Comparison of ENCODE assay signal across 27 cellular contexts in the genomic region with DNA sequence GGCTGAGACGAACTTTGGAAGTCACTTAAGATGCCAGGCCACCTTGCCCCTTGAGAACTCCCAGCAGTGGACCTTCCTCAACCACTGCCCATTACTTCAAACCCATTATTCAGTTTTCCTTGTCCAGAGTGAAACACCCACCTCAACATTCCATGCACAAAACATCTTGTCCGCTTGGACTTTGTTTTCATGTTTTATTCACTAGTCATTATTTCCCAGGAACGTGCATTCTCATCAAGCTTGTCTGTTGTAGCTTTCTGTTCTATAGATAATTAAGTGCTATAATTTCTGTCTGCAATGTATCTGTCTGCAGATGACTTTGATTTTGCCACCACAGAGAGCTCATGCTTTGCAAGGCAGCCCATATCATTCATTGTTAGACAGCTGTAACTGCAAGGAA.
DNase-seq lines count a peak whose midpoint lies in the region; TF ChIP-seq lines count a peak whose summit lies in the region.
"Had no signal": no experiment of that assay in that cellular context is flagged by ENCODE, and none has a peak within 500 bp of the region (broad histone marks: within the 10 kb centered on the region; RNA-seq: fewer than 3 reads in every experiment).

No MANE protein-coding gene starts in this region.

- H3K4me3 Mint-ChIP-seq in MCF 10A (ENCODE audit: unreplicated experiment) (no peak overlapping the region), type B pancreatic cell (peak overlapping the region; percentile 20), immature natural killer cell (no peak overlapping the region)
- H3K4me3 Mint-ChIP-seq: activated CD8-positive, alpha-beta memory T cell treated with anti-CD3 and anti-CD28 coated beads, Interleukin-2, amount 10 ng/mL, durations not matched to agents 7 days and 5 days; CD4-positive, alpha-beta memory T cell; H9; IgD-negative memory B cell; naive thymus-derived CD4-positive, alpha-beta T cell; WTC11 had no signal

- H3K79me2 ChIP-seq in osteoblast (ENCODE audit: insufficient read depth, low read length) = no peaks in the 10 kb centered on the region

- H3K9me3 Mint-ChIP-seq in MCF 10A (ENCODE audit: unreplicated experiment) (no peaks in the 10 kb centered on the region), type B pancreatic cell (no peaks in the 10 kb centered on the region), immature natural killer cell (no peaks in the 10 kb centered on the region)
- H3K9me3 Mint-ChIP-seq: CD4-positive, alpha-beta memory T cell; IgD-negative memory B cell had no signal

- POLR2A ChIA-PET in MCF 10A (lab: Yijun Ruan, JAX) = interaction anchor here (1.4 kb wide), 1 partner anchor 9 kb away, joined by 4 read pairs; no protein-coding TSS in a partner anchor

- H3K4me1 Mint-ChIP-seq in MCF 10A (ENCODE audit: insufficient read depth, unreplicated experiment) (peaks cover 15% of the 10 kb centered on the region), type B pancreatic cell (ENCODE audit: unreplicated experiment) (peaks cover 31% of the 10 kb centered on the region), immature natural killer cell (no peaks in the 10 kb centered on the region)
- H3K4me1 Mint-ChIP-seq: activated CD8-positive, alpha-beta memory T cell treated with anti-CD3 and anti-CD28 coated beads, Interleukin-2, amount 10 ng/mL, durations not matched to agents 7 days and 5 days; CD4-positive, alpha-beta memory T cell; IgD-negative memory B cell had no signal

- H3K4me3 ChIP-seq in breast epithelium = no peak overlapping the region
- no peak overlapping the region for H3K4me3 ChIP-seq in esophagus squamous epithelium
- H3K4me3 ChIP-seq in osteoblast (ENCODE audit: insufficient read depth, low read length) = peak overlapping the region; percentile 45
- H3K4me3 ChIP-seq: gastrocnemius medialis, left lung had no signal

- H2AFZ ChIP-seq in osteoblast (ENCODE audit: low read length) = peak overlapping the region; percentile 9

- H3K27ac Mint-ChIP-seq in MCF 10A (ENCODE audit: low read depth, unreplicated experiment) = peak overlapping the region; percentile 52
- peak overlapping the region; percentile 83 for H3K27ac Mint-ChIP-seq in type B pancreatic cell
- no peak overlapping the region for H3K27ac Mint-ChIP-seq in immature natural killer cell
- H3K27ac Mint-ChIP-seq: activated CD8-positive, alpha-beta memory T cell treated with anti-CD3 and anti-CD28 coated beads, Interleukin-2, amount 10 ng/mL, durations not matched to agents 7 days and 5 days; CD4-positive, alpha-beta memory T cell; H9; IgD-negative memory B cell; naive thymus-derived CD4-positive, alpha-beta T cell; WTC11 had no signal

- H3K36me3 Mint-ChIP-seq in MCF 10A (ENCODE audit: insufficient read depth, unreplicated experiment) = no peaks in the 10 kb centered on the region
- no peaks in the 10 kb centered on the region for H3K36me3 Mint-ChIP-seq in type B pancreatic cell
- H3K36me3 Mint-ChIP-seq in immature natural killer cell = peaks cover 0 to 3% (median 0%) of the 10 kb centered on the region in 3 donors
- H3K36me3 Mint-ChIP-seq: activated CD8-positive, alpha-beta memory T cell treated with anti-CD3 and anti-CD28 coated beads, Interleukin-2, amount 10 ng/mL, durations not matched to agents 7 days and 5 days; brain; CD4-positive, alpha-beta memory T cell; IgD-negative memory B cell; naive thymus-derived CD4-positive, alpha-beta T cell; WTC11 had no signal

- intact Hi-C loops in MCF 10A (cut with micrococcal nuclease) (no loop called here), breast epithelium (cut with DNase I; ENCODE audit: low total_unique reads) (no loop called here), esophagus squamous epithelium (cut with DNase I) (no loop called here)

- 35 to 40% methylated on average over 3 of the region's 3 CpGs for whole genome bisulfite sequencing in esophagus squamous epithelium, 2 donors

- H4K20me1 ChIP-seq in osteoblast (ENCODE audit: insufficient read depth, low read length) = no peaks in the 10 kb centered on the region

- H3K27me3 Mint-ChIP-seq in MCF 10A (ENCODE audit: insufficient read depth, unreplicated experiment) (no peaks in the 10 kb centered on the region), type B pancreatic cell (peaks cover 7% of the 10 kb centered on the region), immature natural killer cell (ENCODE audit: low read depth in 3 of 3) (peaks cover 0 to 6% (median 0%) of the 10 kb centered on the region in 3 donors)
- H3K27me3 Mint-ChIP-seq: activated CD8-positive, alpha-beta memory T cell treated with anti-CD3 and anti-CD28 coated beads, Interleukin-2, amount 10 ng/mL, durations not matched to agents 7 days and 5 days had no signal

- CTCF ChIA-PET in MCF 10A (lab: Yijun Ruan, JAX) = interaction anchor here (0.5 kb wide), 1 partner anchor 121 kb away, joined by 3 read pairs; no protein-coding TSS in a partner anchor

- H3K9me3 ChIP-seq in breast epithelium = no peaks in the 10 kb centered on the region
- H3K9me3 ChIP-seq in esophagus squamous epithelium = no peaks in the 10 kb centered on the region
- no peaks in the 10 kb centered on the region for H3K9me3 ChIP-seq in osteoblast (ENCODE audit: low read depth, low read length)
- H3K9me3 ChIP-seq: gastrocnemius medialis, left lung had no signal

- no peaks in the 10 kb centered on the region for H3K4me1 ChIP-seq in breast epithelium
- peaks cover 0 to 27% (median 12%) of the 10 kb centered on the region in 3 donors for H3K4me1 ChIP-seq in esophagus squamous epithelium
- H3K4me1 ChIP-seq in osteoblast (ENCODE audit: insufficient read depth, low read length) = peaks cover 34% of the 10 kb centered on the region
- H3K4me1 ChIP-seq: gastrocnemius medialis, left lung had no signal

- no TSS peak for BruUV-seq in MCF 10A (replicated peaks; lab: Mats Ljungman, UMichigan)

- no peaks in the 10 kb centered on the region for H3K36me3 ChIP-seq in breast epithelium
- H3K36me3 ChIP-seq in esophagus squamous epithelium = no peaks in the 10 kb centered on the region
- no peaks in the 10 kb centered on the region for H3K36me3 ChIP-seq in osteoblast (ENCODE audit: insufficient read depth, low read length)
- H3K36me3 ChIP-seq: gastrocnemius medialis, left lung had no signal

- H3K4me2 ChIP-seq in osteoblast (ENCODE audit: insufficient read depth, low read length) = peak overlapping the region; percentile 76

- TF ChIP-seq POLR2A in breast epithelium (IDR thresholded peaks at IDR 0.05) (no peak), esophagus squamous epithelium (IDR thresholded peaks at IDR 0.05) (no peak)

- peak overlapping the region in 1 of 2 donors; percentile 71 for H3K27ac ChIP-seq in breast epithelium
- peak overlapping the region; percentile 44 to 77 (median 71) for H3K27ac ChIP-seq in esophagus squamous epithelium
- peak overlapping the region; percentile 73 for H3K27ac ChIP-seq in osteoblast (ENCODE audit: low read depth, low read length)
- H3K27ac ChIP-seq: 22Rv1, left lung had no signal

- H3K27me3 ChIP-seq in breast epithelium (no peaks in the 10 kb centered on the region), esophagus squamous epithelium (no peaks in the 10 kb centered on the region), osteoblast (ENCODE audit: insufficient read depth, low read length) (no peaks in the 10 kb centered on the region)

- no peak for TF ChIP-seq CTCF in MCF 10A (IDR thresholded peaks at IDR 0.05; ENCODE audit: unreplicated experiment)
- no peak for TF ChIP-seq CTCF in breast epithelium (IDR thresholded peaks at IDR 0.05)
- no peak for TF ChIP-seq CTCF in esophagus squamous epithelium (IDR thresholded peaks at IDR 0.05)
- no peak for TF ChIP-seq CTCF in osteoblast (IDR thresholded peaks at IDR 0.05; ENCODE audit: extremely low read depth, low read depth, low read length)
- TF ChIP-seq CTCF in type B pancreatic cell (conservative IDR thresholded peaks at IDR 0.05) = no peak

- DNase-seq in MCF 10A (ENCODE audit: unreplicated experiment) = no peak
- DNase-seq in breast epithelium (ENCODE audit: low spot score in 2 of 2) = no peak
- DNase-seq in esophagus squamous epithelium (lab: John Stamatoyannopoulos, UW) = no peak
- DNase-seq in osteoblast (ENCODE audit: insufficient read length, low spot score, missing footprints) = peak; percentile 86
- DNase-seq in type B pancreatic cell (ENCODE audit: extremely low spot score, unreplicated experiment) = no peak
- DNase-seq in stimulated activated CD8-positive, alpha-beta memory T cell treated with anti-CD3 and anti-CD28 coated beads, Interleukin-4, amount 100 ng/mL, for 48 hours = no peak
- DNase-seq in glomerular visceral epithelial cell (ENCODE audit: extremely low spot score) = no peak
- DNase-seq in immature natural killer cell = no peak
- DNase-seq: activated CD8-positive, alpha-beta memory T cell treated with anti-CD3 and anti-CD28 coated beads, Interleukin-2, amount 10 ng/mL, durations not matched to agents 7 days and 5 days; activated naive CD4-positive, alpha-beta T cell; activated T-cell treated with anti-CD3 and anti-CD28 coated beads, Interleukin-2, amount 50 U/mL, for 48 hours; CD4-positive, alpha-beta memory T cell; effector memory CD4-positive, alpha-beta T cell; H9; left lung; naive thymus-derived CD4-positive, alpha-beta T cell; NCI-H1092; NCI-H187; NCI-H526 treated with DMSO at 0.1 percent for 48 hours; SHP77; stimulated activated CD4-positive, alpha-beta T cell treated with anti-CD3 and anti-CD28 coated beads, Interleukin-2, amount 100 ng/mL, for 24 hours; substantia nigra had no signal

Comparison
In these comparisons a context has a peak if more than half of its experiments do, and no peak if none do; other contexts are left out.
1. H3K27ac Mint-ChIP-seq: peak in MCF 10A (single experiment) and type B pancreatic cell (single experiment); none in immature natural killer cell (0 of 6).